Comparison of ENCODE assay signal across 24 cellular contexts in the genomic region with DNA sequence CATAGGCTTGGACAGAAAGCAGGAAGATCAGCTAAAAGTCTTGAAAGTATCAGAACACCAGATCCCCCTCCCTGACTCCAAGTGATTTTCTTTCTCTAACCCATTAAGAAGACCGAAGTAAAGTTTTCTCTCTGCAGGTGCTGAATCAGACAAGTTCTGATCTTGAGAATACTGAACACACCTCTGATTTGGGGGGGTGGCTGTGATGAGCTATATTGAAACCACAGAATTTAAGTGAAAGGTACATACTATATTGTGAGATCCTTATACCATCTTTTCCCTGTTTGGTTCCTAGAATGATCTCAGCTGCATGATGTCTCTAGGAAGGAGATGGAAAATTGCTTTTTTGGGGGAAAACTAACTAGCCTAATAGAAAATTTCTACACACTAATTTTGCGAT.
"Had no signal": no experiment of that assay in that cellular context is flagged by ENCODE, and none has a peak within 500 bp of the region (broad histone marks: within the 10 kb centered on the region; RNA-seq: fewer than 3 reads in every experiment).

No MANE protein-coding gene starts in this region.

- DNase-seq: immature natural killer cell; kidney; left colon; left lung; lower lobe of right lung; mammary epithelial cell; mesenchymal stem cell; naive thymus-derived CD8-positive, alpha-beta T cell; nucleus accumbens; pancreas; posterior cingulate gyrus; retina; right cardiac atrium; stimulated activated CD4-positive, alpha-beta T cell treated with anti-CD3 and anti-CD28 coated beads, Interleukin-12 subunit alpha, Interleukin-12 subunit beta, amount 100 ng/mL, for 4 hours; stimulated activated CD4-positive, alpha-beta T cell treated with anti-CD3 and anti-CD28 coated beads, Interleukin-4, amount 100 ng/mL, for 4 hours; stimulated activated naive B cell treated with anti-CD40 and anti-IgM and Interleukin-4, amounts not matched to agents 10 μg/mL and 1 μg/mL and 100 μg/mL, for 72 hours; stimulated activated naive CD8-positive, alpha-beta T cell treated with anti-CD3 and anti-CD28 coated beads, Interleukin-15, Interleukin-2, amounts not matched to agents 100 U/mL and 50 U/mL, for 24 hours; stomach; testis; thyroid gland; transverse colon; upper lobe of left lung had no signal

- ATAC-seq: left colon; left lung; lower lobe of right lung; naive thymus-derived CD8-positive, alpha-beta T cell; pancreas; right cardiac atrium; sciatic nerve; stimulated activated naive B cell treated with anti-CD40 and anti-IgM and Interleukin-4, amounts not matched to agents 10 μg/mL and 1 μg/mL and 100 μg/mL, for 72 hours; stimulated activated naive CD8-positive, alpha-beta T cell treated with anti-CD3 and anti-CD28 coated beads, Interleukin-15, Interleukin-2, amounts not matched to agents 100 U/mL and 50 U/mL, for 24 hours had no signal

- FAIRE-seq: islet of Langerhans, kidney, pancreas had no signal
